In the genomic region with DNA sequence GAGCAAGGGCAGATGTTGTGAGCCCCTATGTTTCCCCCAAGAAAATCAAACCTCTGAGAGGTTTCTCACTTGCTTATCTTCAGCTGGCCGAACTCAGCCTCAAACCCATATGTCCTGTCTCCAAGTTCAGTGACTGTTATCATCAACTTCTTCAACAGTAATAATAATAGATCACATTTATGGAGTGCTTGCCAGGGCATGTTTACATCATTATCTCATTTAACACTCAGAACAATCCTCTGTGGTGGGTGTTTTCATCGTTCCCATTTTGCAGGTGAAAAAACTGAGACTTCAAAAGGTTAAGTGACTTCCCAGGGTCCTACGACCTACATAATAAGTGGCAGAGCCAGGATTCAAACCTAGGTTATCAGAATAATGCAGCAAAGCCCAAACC, we compare ENCODE assay signal across 10 cellular contexts. TPM values are rescaled to one million over a fixed set of nuclear protein-coding genes. Genes with fewer than 3 reads are reported as not detected.
DNase-seq lines count a peak whose midpoint lies in the region; ATAC-seq, FAIRE-seq and TF ChIP-seq lines count a peak whose summit lies in the region.
"Had no signal": no experiment of that assay in that cellular context is flagged by ENCODE, and none has a peak within 500 bp of the region (broad histone marks: within the 10 kb centered on the region; RNA-seq: fewer than 3 reads in every experiment).

No MANE protein-coding gene starts in this region.

- peaks cover 51% of the 10 kb centered on the region for H3K4me1 Mint-ChIP-seq in GM23338
- H3K4me1 Mint-ChIP-seq in activated T-helper 1 cell treated with anti-CD3 and anti-CD28 coated beads, Interleukin-12 subunit alpha, Interleukin-12 subunit beta, Interleukin-2, Interleukin-4 antibody, amounts not matched to agents 30 ng/mL and 10 ng/mL and 1 ng/mL, durations not matched to agents 14 hours and 24 hours and 36 hours (ENCODE audit: low read depth): peaks cover 78% of the 10 kb centered on the region

- H3F3A ChIP-seq in GM23338 (replicated peaks; ENCODE audit: low read depth): 0 out of 2 replicates have a peak, but pooled peaks cover 5% of the 10 kb centered on the region

- H3K36me3 ChIP-seq in GM23338 (ENCODE audit: insufficient read depth): no peaks in the 10 kb centered on the region
- peaks cover 0 to 1% of the 10 kb centered on the region in 2 donors for H3K36me3 ChIP-seq in small intestine (ENCODE audit: control insufficient read depth in 2 of 2, insufficient read depth in 2 of 2, low read length in 2 of 2)

- H3K27me3 ChIP-seq in GM23338 (ENCODE audit: insufficient read depth) (peaks cover 91% of the 10 kb centered on the region), small intestine (ENCODE audit: control insufficient read depth in 2 of 2, insufficient read depth in 2 of 2, low read length in 2 of 2) (no peaks in the 10 kb centered on the region)

- H3K27me3 Mint-ChIP-seq in GM23338 (ENCODE audit: insufficient read depth, low read depth, poor library complexity): peaks cover 36% of the 10 kb centered on the region
- no peaks in the 10 kb centered on the region for H3K27me3 Mint-ChIP-seq in activated T-helper 1 cell treated with anti-CD3 and anti-CD28 coated beads, Interleukin-12 subunit alpha, Interleukin-12 subunit beta, Interleukin-2, Interleukin-4 antibody, amounts not matched to agents 30 ng/mL and 10 ng/mL and 1 ng/mL, durations not matched to agents 14 hours and 24 hours and 36 hours (ENCODE audit: insufficient read depth)

- H2AFZ ChIP-seq in GM23338: no peak overlapping the region

- peaks cover 29% of the 10 kb centered on the region for H3K36me3 Mint-ChIP-seq in GM23338 (ENCODE audit: low read depth)
- peaks cover 34% of the 10 kb centered on the region for H3K36me3 Mint-ChIP-seq in activated T-helper 1 cell treated with anti-CD3 and anti-CD28 coated beads, Interleukin-12 subunit alpha, Interleukin-12 subunit beta, Interleukin-2, Interleukin-4 antibody, amounts not matched to agents 30 ng/mL and 10 ng/mL and 1 ng/mL, durations not matched to agents 14 hours and 24 hours and 36 hours (ENCODE audit: low read depth)

- no peaks in the 10 kb centered on the region; the same call in 2 of the 3 replicates for H3K9me3 Mint-ChIP-seq in GM23338
- H3K9me3 Mint-ChIP-seq in activated T-helper 1 cell treated with anti-CD3 and anti-CD28 coated beads, Interleukin-12 subunit alpha, Interleukin-12 subunit beta, Interleukin-2, Interleukin-4 antibody, amounts not matched to agents 30 ng/mL and 10 ng/mL and 1 ng/mL, durations not matched to agents 14 hours and 24 hours and 36 hours: no peaks in the 10 kb centered on the region

- H3K4me3 Mint-ChIP-seq in GM23338: no peak overlapping the region
- peak overlapping the region; percentile 49 for H3K4me3 Mint-ChIP-seq in activated T-helper 1 cell treated with anti-CD3 and anti-CD28 coated beads, Interleukin-12 subunit alpha, Interleukin-12 subunit beta, Interleukin-2, Interleukin-4 antibody, amounts not matched to agents 30 ng/mL and 10 ng/mL and 1 ng/mL, durations not matched to agents 14 hours and 24 hours and 36 hours

- ATAC-seq in GM23338 (no peak), HG03442 (IDR thresholded peaks at IDR 0.05; ENCODE audit: unreplicated experiment) (no peak), HG02610 (IDR thresholded peaks at IDR 0.05; ENCODE audit: unreplicated experiment) (no peak)

- peak overlapping the region; percentile 48; the same call in 1 of the 2 replicates for H3K4me2 ChIP-seq in GM23338

- peaks cover 38% of the 10 kb centered on the region for H3K4me1 ChIP-seq in GM23338 (ENCODE audit: insufficient read depth)
- H3K4me1 ChIP-seq in small intestine (ENCODE audit: control insufficient read depth in 2 of 2, insufficient read depth in 1 of 2, low read depth in 1 of 2, low read length in 1 of 2): peaks cover 5 to 14% of the 10 kb centered on the region in 2 donors

- no peaks in the 10 kb centered on the region for H3K9me3 ChIP-seq in small intestine (ENCODE audit: control insufficient read depth, low read depth)

- H3K27ac ChIP-seq in GM23338 (ENCODE audit: low read depth) (no peak overlapping the region), small intestine (ENCODE audit: low read depth in 1 of 2, low read length in 1 of 2) (peak overlapping the region; percentile 39 to 50)

- H3K27ac Mint-ChIP-seq in GM23338: no peak overlapping the region
- peak overlapping the region; percentile 79 for H3K27ac Mint-ChIP-seq in activated T-helper 1 cell treated with anti-CD3 and anti-CD28 coated beads, Interleukin-12 subunit alpha, Interleukin-12 subunit beta, Interleukin-2, Interleukin-4 antibody, amounts not matched to agents 30 ng/mL and 10 ng/mL and 1 ng/mL, durations not matched to agents 14 hours and 24 hours and 36 hours

- no peaks in the 10 kb centered on the region for H3K9me2 ChIP-seq in GM23338 (ENCODE audit: insufficient read depth)

- WGBS in small intestine, 3 donors: 57 to 67% (median 67%) methylated on average over 3 of the region's 3 CpGs

- TF ChIP-seq CTCF in GM23338 (conservative IDR thresholded peaks at IDR 0.05; ENCODE audit: low read depth in 2 of 2) (no peak), fibroblast of pulmonary artery (IDR thresholded peaks at IDR 0.05; ENCODE audit: low read length, missing control alignments) (no peak)

- DNase-seq in GM23338 (ENCODE audit: low spot score): no peak
- DNase-seq in activated T-helper 1 cell treated with anti-CD3 and anti-CD28 coated beads, Interleukin-12 subunit alpha, Interleukin-12 subunit beta, Interleukin-2, Interleukin-4 antibody, amounts not matched to agents 30 ng/mL and 10 ng/mL and 1 ng/mL, durations not matched to agents 14 hours and 24 hours and 36 hours (ENCODE audit: low spot score): no peak
- no peak for DNase-seq in fibroblast of pulmonary artery (ENCODE audit: low read depth)
- no peak for DNase-seq in small intestine
- no peak for DNase-seq in NCI-H524 treated with DMSO at 0.1 percent for 48 hours (lab: John Stamatoyannopoulos, UW)
- no peak for DNase-seq in nucleus accumbens (lab: John Stamatoyannopoulos, UW)
- DNase-seq: NCI-H2081 treated with DMSO at 0.1 percent for 48 hours had no signal

- no peaks in the 10 kb centered on the region for H3K79me2 ChIP-seq in GM23338 (replicated peaks; ENCODE audit: insufficient read depth)

- H4K20me1 ChIP-seq in GM23338 (replicated peaks; ENCODE audit: insufficient read depth): no peaks in the 10 kb centered on the region

- FAIRE-seq in small intestine (lab: Jason Lieb, UNC): no peak
- FAIRE-seq: urothelium cell line had no signal

- no peak overlapping the region for H3K4me3 ChIP-seq in GM23338
- H3K4me3 ChIP-seq in fibroblast of pulmonary artery (replicated peaks; ENCODE audit: low read depth, low read length): peak overlapping the region; percentile 11
- H3K4me3 ChIP-seq in small intestine (ENCODE audit: low read depth in 1 of 2, low read length in 2 of 2): no peak overlapping the region

- intact Hi-C loops in activated T-helper 1 cell treated with anti-CD3 and anti-CD28 coated beads, Interleukin-12 subunit alpha, Interleukin-12 subunit beta, Interleukin-2, Interleukin-4 antibody, amounts not matched to agents 30 ng/mL and 10 ng/mL and 1 ng/mL, durations not matched to agents 14 hours and 24 hours and 36 hours (cut with micrococcal nuclease): loop anchor here (1.0 to 10.0 kb wide), 4 partner anchors 11 to 1001 kb away; partner anchors contain the start of genes AIDA, BROX and WDR26

TF ChIP-seq in GM23338, 12 proteins besides CTCF, POLR2A, EP300 and RAD21 (continues in another document):
- TF ChIP-seq ETS1 (IDR thresholded peaks at IDR 0.05) (no peak), ZNF114 (CRISPR knock-in tag; IDR thresholded peaks at IDR 0.05) (no peak), NANOG (IDR thresholded peaks at IDR 0.05; ENCODE audit: borderline replicate concordance) (no peak), EZH2phosphoT487 (IDR thresholded peaks at IDR 0.05; ENCODE audit: unreplicated experiment) (no peak), ZNF331 (CRISPR knock-in tag; IDR thresholded peaks at IDR 0.05; ENCODE audit: low read depth) (no peak), JUNB (IDR thresholded peaks at IDR 0.05; ENCODE audit: unreplicated experiment) (no peak), STAT1 (IDR thresholded peaks at IDR 0.05; ENCODE audit: unreplicated experiment) (no peak)

RNA-seq across cellular contexts. Expression of gene CAPN2, which starts 3.4 kb away (rescaled TPM):
- total RNA-seq in GM23338 (2014; rRNA removed; shearing (Covaris generic)): 17.5 and 17.8 TPM in 2 replicates
- polyA plus RNA-seq in GM23338 (2016; fragmentation: Nextera tagmentation; extraction: Ambion mirVana): 8.4 and 8.8 TPM in 2 replicates
- 66.3 and 70.4 TPM in 2 replicates for total RNA-seq in activated T-helper 1 cell treated with anti-CD3 and anti-CD28 coated beads, Interleukin-12 subunit alpha, Interleukin-12 subunit beta, Interleukin-2, Interleukin-4 antibody, amounts not matched to agents 30 ng/mL and 10 ng/mL and 1 ng/mL, durations not matched to agents 14 hours and 24 hours and 36 hours
- polyA plus RNA-seq in small intestine: 100 to 1,000 TPM in 1 of 3 donors, 10 to 100 TPM in 2; 47.0 to 115 (median 68.8) TPM

RNA-seq across cellular contexts. Expression of gene CAPN8, which starts 50.2 kb away (rescaled TPM):
- total RNA-seq in GM23338 (2014; rRNA removed; shearing (Covaris generic)): not detected in 2 replicates
- polyA plus RNA-seq in GM23338 (2016; fragmentation: Nextera tagmentation; extraction: Ambion mirVana): not detected in 2 replicates
- total RNA-seq in activated T-helper 1 cell treated with anti-CD3 and anti-CD28 coated beads, Interleukin-12 subunit alpha, Interleukin-12 subunit beta, Interleukin-2, Interleukin-4 antibody, amounts not matched to agents 30 ng/mL and 10 ng/mL and 1 ng/mL, durations not matched to agents 14 hours and 24 hours and 36 hours: not detected in 2 replicates
- polyA plus RNA-seq in small intestine: 10 to 100 TPM in 1 of 3 donors, 1 to 10 TPM in 2; 5.1 to 13.6 (median 10.0) TPM
